In genomic region chr9:111863636-111864035, GRCh38 we compare ENCODE assay signal across 25 cellular contexts.
"Had no signal": no experiment of that assay in that cellular context is flagged by ENCODE, and none has a peak within 500 bp of the region (broad histone marks: within the 10 kb centered on the region; RNA-seq: fewer than 3 reads in every experiment).

No MANE protein-coding gene starts in this region.

- DNase-seq: heart right ventricle; islet precursor cell; left ventricle myocardium inferior; naive thymus-derived CD8-positive, alpha-beta T cell; ovary; right lobe of liver; stimulated activated CD4-positive, alpha-beta T cell treated with anti-CD3 and anti-CD28 coated beads, Interleukin-12 subunit alpha, Interleukin-12 subunit beta, amount 100 ng/mL, for 4 hours; stimulated activated CD4-positive, alpha-beta T cell treated with anti-CD3 and anti-CD28 coated beads, Interleukin-15, amount 100 ng/mL, for 24 hours; stimulated activated CD4-positive, alpha-beta T cell treated with anti-CD3 and anti-CD28 coated beads, Interleukin-2, amount 100 ng/mL, for 24 hours; stimulated activated CD4-positive, alpha-beta T cell treated with anti-CD3 and anti-CD28 coated beads, Interleukin-4, amount 100 ng/mL, for 1 hour; stimulated activated naive B cell treated with anti-CD40 and anti-IgM and Interleukin-4, amounts not matched to agents 10 μg/mL and 1 μg/mL and 100 μg/mL, for 72 hours; stimulated activated naive CD8-positive, alpha-beta T cell treated with anti-CD3 and anti-CD28 coated beads, Interleukin-15, Interleukin-2, amounts not matched to agents 100 U/mL and 50 U/mL, for 24 hours; stomach; testis; thyroid gland; trophoblast cell; uterus had no signal

- H3K27ac ChIP-seq: heart right ventricle, hepatocyte, left ventricle myocardium inferior, ovary, right atrium auricular region, right lobe of liver, skin epidermis, stomach, testis, thyroid gland, uterus had no signal

- H3K4me1 ChIP-seq: left ventricle myocardium inferior, right atrium auricular region, right lobe of liver, stomach, testis, thyroid gland, uterus had no signal

- H3K4me1 Mint-ChIP-seq: nephron, neural crest cell had no signal

- H3K4me3 Mint-ChIP-seq: memory B cell; naive thymus-derived CD8-positive, alpha-beta T cell; nephron; neural crest cell; stimulated activated naive B cell treated with anti-CD40 and anti-IgM and Interleukin-4, amounts not matched to agents 10 μg/mL and 1 μg/mL and 100 μg/mL, for 72 hours had no signal

- H3K9me3 ChIP-seq: ovary, right lobe of liver, stomach, testis, thyroid gland, uterus had no signal

- H3K27ac Mint-ChIP-seq: memory B cell; naive thymus-derived CD8-positive, alpha-beta T cell; nephron; progenitor cell of endocrine pancreas; stimulated activated naive B cell treated with anti-CD40 and anti-IgM and Interleukin-4, amounts not matched to agents 10 μg/mL and 1 μg/mL and 100 μg/mL, for 72 hours had no signal

- H3K27me3 ChIP-seq: heart right ventricle, hepatocyte, ovary, right atrium auricular region, right lobe of liver, stomach, testis, thyroid gland, uterus had no signal

- H3K36me3 ChIP-seq: heart right ventricle, left ventricle myocardium inferior, ovary, right atrium auricular region, right lobe of liver, stomach, thyroid gland, uterus had no signal

- H3K4me3 ChIP-seq: heart right ventricle, hepatocyte, left ventricle myocardium inferior, lung, ovary, right atrium auricular region, right lobe of liver, skin epidermis, stomach, testis, thyroid gland, uterus had no signal

- H3K9me3 Mint-ChIP-seq: neural crest cell had no signal

- ATAC-seq: heart right ventricle; naive thymus-derived CD8-positive, alpha-beta T cell; right lobe of liver; stimulated activated naive B cell treated with anti-CD40 and anti-IgM and Interleukin-4, amounts not matched to agents 10 μg/mL and 1 μg/mL and 100 μg/mL, for 72 hours; stimulated activated naive CD8-positive, alpha-beta T cell treated with anti-CD3 and anti-CD28 coated beads, Interleukin-15, Interleukin-2, amounts not matched to agents 100 U/mL and 50 U/mL, for 24 hours had no signal

- H3K4me2 ChIP-seq: hepatocyte had no signal

- H2AFZ ChIP-seq: hepatocyte had no signal

- H3K79me2 ChIP-seq: hepatocyte had no signal

- H3K27me3 Mint-ChIP-seq: memory B cell; progenitor cell of endocrine pancreas; stimulated activated naive B cell treated with anti-CD40 and anti-IgM and Interleukin-4, amounts not matched to agents 10 μg/mL and 1 μg/mL and 100 μg/mL, for 72 hours had no signal
